5 cellular contexts compared by ENCODE assay signal in genomic region chr4:64327237-64327636, GRCh38.
"Had no signal": no experiment of that assay in that cellular context is flagged by ENCODE, and none has a peak within 500 bp of the region (broad histone marks: within the 10 kb centered on the region; RNA-seq: fewer than 3 reads in every experiment).

No MANE protein-coding gene starts in this region.

- ATAC-seq: GM23338, HepG2 had no signal

- H3K4me3 ChIP-seq: GM23338 had no signal

- DNase-seq: H9, HCEC 1CT had no signal

- H3K27ac ChIP-seq: HL-60 had no signal

- H3K4me2 ChIP-seq: GM23338 had no signal

- H2AFZ ChIP-seq: GM23338 had no signal
